Comparison of ENCODE assay signal across 8 cellular contexts in the genomic region with DNA sequence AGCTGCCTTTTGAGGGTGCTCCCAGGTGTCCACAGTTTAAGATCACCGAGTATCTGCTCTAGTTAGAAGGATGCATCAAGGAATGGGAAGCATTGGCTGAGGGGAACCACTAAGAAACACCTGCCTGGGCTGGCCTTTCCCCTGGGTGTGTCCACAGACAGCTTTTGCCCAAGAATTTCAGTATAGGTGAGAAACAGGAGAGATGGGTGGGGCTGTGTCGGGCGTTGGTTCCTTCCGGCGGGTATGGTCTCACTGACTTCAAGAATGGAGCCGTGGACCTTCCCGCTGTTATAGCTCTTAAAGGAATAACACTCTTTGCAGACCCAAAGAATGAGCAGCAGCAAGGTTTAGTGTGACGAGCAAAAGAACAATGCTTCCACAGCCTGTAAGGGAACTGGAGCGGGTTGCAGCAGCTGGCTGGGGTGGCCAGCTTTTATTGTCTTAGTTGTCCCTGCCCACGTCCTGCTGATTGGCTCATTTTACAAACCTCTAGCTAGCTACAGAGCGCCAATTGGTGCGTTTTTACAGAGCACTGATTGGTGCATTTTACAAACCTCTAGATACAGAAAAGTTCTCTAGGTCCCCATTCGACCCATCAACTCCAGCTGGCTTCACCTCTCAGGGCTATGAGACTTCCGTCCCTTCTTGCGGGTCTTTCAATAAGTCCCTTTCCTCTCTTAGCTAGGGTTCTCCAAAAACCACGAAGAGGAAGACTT. TPM values are rescaled to one million over a fixed set of nuclear protein-coding genes. Genes with fewer than 3 reads are reported as not detected.
A peak's percentile ranks its signal among the peaks of the same experiment; 100 is the strongest.
DNase-seq lines count a peak whose midpoint lies in the region; ATAC-seq and TF ChIP-seq lines count a peak whose summit lies in the region.

No MANE protein-coding gene starts in this region.

- H3K79me2 ChIP-seq in PC-3 (ENCODE audit: low read length) = peaks cover 39% of the 10 kb centered on the region

- H3K4me1 Mint-ChIP-seq in activated CD8-positive, alpha-beta memory T cell treated with anti-CD3 and anti-CD28 coated beads, Interleukin-2, amount 10 ng/mL, durations not matched to agents 7 days and 5 days = peaks cover 11% of the 10 kb centered on the region

- H3K36me3 ChIP-seq in PC-3 (ENCODE audit: low read depth, low read length) (peaks cover 30% of the 10 kb centered on the region), mesodermal cell (ENCODE audit: control insufficient read depth, insufficient read depth, low read length) (peaks cover 60% of the 10 kb centered on the region), aorta (ENCODE audit: control insufficient read depth in 1 of 2, insufficient read depth in 2 of 2, low read length in 1 of 2) (peaks cover 0 to 6% of the 10 kb centered on the region in 2 donors)

- peaks cover 15% of the 10 kb centered on the region for H3K27me3 Mint-ChIP-seq in activated CD8-positive, alpha-beta memory T cell treated with anti-CD3 and anti-CD28 coated beads, Interleukin-2, amount 10 ng/mL, durations not matched to agents 7 days and 5 days

- no peaks in the 10 kb centered on the region for H3K9me3 ChIP-seq in PC-3 (ENCODE audit: low read length)
- H3K9me3 ChIP-seq in mesodermal cell (ENCODE audit: control insufficient read depth, low read length) = no peaks in the 10 kb centered on the region
- no peaks in the 10 kb centered on the region for H3K9me3 ChIP-seq in aorta (ENCODE audit: control insufficient read depth, low read length)

- H3K4me1 ChIP-seq in PC-3 (ENCODE audit: insufficient read depth, low read length) (peaks cover 22% of the 10 kb centered on the region), mesodermal cell (ENCODE audit: control insufficient read depth, insufficient read depth, low read length, poor library complexity, severe bottlenecking) (peaks cover 16% of the 10 kb centered on the region), aorta (ENCODE audit: control insufficient read depth in 1 of 2, insufficient read depth in 2 of 2, low read length in 2 of 2) (no peaks in the 10 kb centered on the region)

- no peaks in the 10 kb centered on the region for H3F3A ChIP-seq in PC-3 (ENCODE audit: low read length, unreplicated experiment)

- intact Hi-C loops in PC-3 (cut with micrococcal nuclease) = no loop called here
- intact Hi-C loops in aorta (cut with DNase I) = loop anchor here in 1 of 2 donors (10.0 kb wide), 1 partner anchor 150 kb away; a partner anchor contains a TSS

- peak overlapping the region; percentile 76 for H2AFZ ChIP-seq in PC-3 (ENCODE audit: low read length)

- POLR2A ChIA-PET in PC-3 (lab: Charles Lee; ENCODE audit: unreplicated experiment) = interaction anchor here (0.6 to 1.3 kb wide), 6 partner anchors 14 to 311 kb away, joined by 3 to 17 read pairs (median 6); a partner anchor contains a TSS

- DNase-seq in activated CD8-positive, alpha-beta memory T cell treated with anti-CD3 and anti-CD28 coated beads, Interleukin-2, amount 10 ng/mL, durations not matched to agents 7 days and 5 days = peak; percentile 54
- DNase-seq in activated CD8-positive, alpha-beta memory T cell treated with anti-CD3 and anti-CD28 coated beads for 24 hours = no peak
- DNase-seq in PC-3 (peak; percentile 53), coronary artery (ENCODE audit: low spot score) (no peak), aorta (peak in 1 of 2 donors; percentile 53), NCI-H446 (lab: John Stamatoyannopoulos, UW) (no peak)

- H3K4me3 ChIP-seq in PC-3 (ENCODE audit: low read length) (peak overlapping the region; percentile 78), coronary artery (peak overlapping the region; percentile 88), mesodermal cell (ENCODE audit: extremely low read depth, insufficient read depth, low read length, poor library complexity, severe bottlenecking) (peak overlapping the region; percentile 90), aorta (ENCODE audit: low read length in 2 of 2) (no peak overlapping the region)

- H3K36me3 Mint-ChIP-seq in activated CD8-positive, alpha-beta memory T cell treated with anti-CD3 and anti-CD28 coated beads, Interleukin-2, amount 10 ng/mL, durations not matched to agents 7 days and 5 days = peaks cover 33% of the 10 kb centered on the region

- H3K27ac Mint-ChIP-seq in activated CD8-positive, alpha-beta memory T cell treated with anti-CD3 and anti-CD28 coated beads, Interleukin-2, amount 10 ng/mL, durations not matched to agents 7 days and 5 days = peak overlapping the region; percentile 78

- peak overlapping the region; percentile 92 for H3K4me2 ChIP-seq in PC-3 (ENCODE audit: low read length)

- H3K9me2 ChIP-seq in PC-3 (replicated peaks; ENCODE audit: low read length) = no peaks in the 10 kb centered on the region

- peak overlapping the region; percentile 92 for H3K9ac ChIP-seq in PC-3 (ENCODE audit: low read length)

- BruUV-seq in PC-3 (replicated peaks; lab: Mats Ljungman, UMichigan) = no TSS peak

- H3K27ac ChIP-seq in PC-3 (ENCODE audit: low read length) = peak overlapping the region; percentile 86
- peak overlapping the region; percentile 99 for H3K27ac ChIP-seq in coronary artery
- H3K27ac ChIP-seq in mesodermal cell (ENCODE audit: low read depth, low read length, severe bottlenecking) = peak overlapping the region; percentile 90
- H3K27ac ChIP-seq in aorta (ENCODE audit: low read depth in 1 of 2, low read length in 2 of 2) = peak overlapping the region; percentile 23 to 70

- WGBS in mesodermal cell (ENCODE audit: insufficient coverage in 2 of 2), 2 experiments = 75 to 84% methylated on average over 14 to 15 of the region's 16 CpGs
- WGBS in aorta, 2 donors = 68 to 72% methylated on average over 16 of the region's 16 CpGs

- H3K9me3 Mint-ChIP-seq in activated CD8-positive, alpha-beta memory T cell treated with anti-CD3 and anti-CD28 coated beads, Interleukin-2, amount 10 ng/mL, durations not matched to agents 7 days and 5 days (ENCODE audit: low read depth) = no peaks in the 10 kb centered on the region

- CTCF ChIA-PET in activated CD8-positive, alpha-beta memory T cell treated with anti-CD3 and anti-CD28 coated beads, Interleukin-2, amount 10 ng/mL, durations not matched to agents 7 days and 5 days (lab: Charles Lee) = interaction anchor here (1.0 to 10.5 kb wide), 9 partner anchors 9 to 516 kb away, joined by 3 to 173 read pairs (median 5); a partner anchor contains a TSS
- CTCF ChIA-PET in PC-3 (lab: Charles Lee) = interaction anchor here (0.6 to 1.7 kb wide), 5 partner anchors 17 to 294 kb away, joined by 3 to 14 read pairs (median 5); no protein-coding TSS in a partner anchor

- no peaks in the 10 kb centered on the region for H4K20me1 ChIP-seq in PC-3 (ENCODE audit: low read length)

- ATAC-seq in activated CD8-positive, alpha-beta memory T cell treated with anti-CD3 and anti-CD28 coated beads, Interleukin-2, amount 10 ng/mL, durations not matched to agents 7 days and 5 days = no peak
- ATAC-seq in PC-3 (no peak), aorta (ENCODE audit: low FRiP score) (no peak), GM21786 (IDR thresholded peaks at IDR 0.05; ENCODE audit: unreplicated experiment) (no peak)

- TF ChIP-seq CTCF in PC-3 (conservative IDR thresholded peaks at IDR 0.05; ENCODE audit: low read depth, low read length) (no peak), coronary artery (IDR thresholded peaks at IDR 0.05) (no peak)

- H3K27me3 ChIP-seq in PC-3 (ENCODE audit: low read length) (no peaks in the 10 kb centered on the region), aorta (ENCODE audit: control insufficient read depth in 1 of 2, insufficient read depth in 2 of 2, low read length in 1 of 2) (no peaks in the 10 kb centered on the region)

- peak overlapping the region; percentile 92 for H3K4me3 Mint-ChIP-seq in activated CD8-positive, alpha-beta memory T cell treated with anti-CD3 and anti-CD28 coated beads, Interleukin-2, amount 10 ng/mL, durations not matched to agents 7 days and 5 days

RNA-seq across cellular contexts. Expression of a gene that starts 2.4 kb away (rescaled TPM):
- 10 to 100 TPM; 33.8 to 35.4 TPM for total RNA-seq in activated CD8-positive, alpha-beta memory T cell treated with anti-CD3 and anti-CD28 coated beads, Interleukin-2, amount 10 ng/mL, durations not matched to agents 7 days and 5 days
- total RNA-seq in PC-3 (2014; rRNA removed) (79.4 and 84.4 TPM in 2 replicates), aorta (10 to 100 TPM; 50.4 to 61.1 TPM)
- 174 TPM for polyA plus RNA-seq in mesodermal cell (2013, experiment 1 of 2)
- 172 TPM for polyA plus RNA-seq in mesodermal cell (2013, experiment 2 of 2)
- polyA plus RNA-seq in aorta = 10 to 100 TPM; 11.8 to 13.7 TPM

RNA-seq across cellular contexts. Expression of a gene that starts 13.7 kb away (rescaled TPM):
- total RNA-seq in activated CD8-positive, alpha-beta memory T cell treated with anti-CD3 and anti-CD28 coated beads, Interleukin-2, amount 10 ng/mL, durations not matched to agents 7 days and 5 days = 100 to 1,000 TPM; 174 to 184 TPM
- 246 and 305 TPM in 2 replicates for total RNA-seq in PC-3 (2014; rRNA removed)
- 708 TPM for polyA plus RNA-seq in mesodermal cell (2013, experiment 1 of 2)
- 593 TPM for polyA plus RNA-seq in mesodermal cell (2013, experiment 2 of 2)
- total RNA-seq in aorta = 100 to 1,000 TPM in 1 of 2 donors, 10 to 100 TPM in 1; 89.7 to 167 TPM
- polyA plus RNA-seq in aorta = 10 to 100 TPM; 38.2 to 71.4 TPM

RNA-seq across cellular contexts. Expression of a gene that starts 21.7 kb away (rescaled TPM):
- 100 to 1,000 TPM; 141 to 150 TPM for total RNA-seq in activated CD8-positive, alpha-beta memory T cell treated with anti-CD3 and anti-CD28 coated beads, Interleukin-2, amount 10 ng/mL, durations not matched to agents 7 days and 5 days
- total RNA-seq in PC-3 (2014; rRNA removed) = 132 and 137 TPM in 2 replicates
- 34.0 TPM for polyA plus RNA-seq in mesodermal cell (2013, experiment 1 of 2)
- polyA plus RNA-seq in mesodermal cell (2013, experiment 2 of 2) = 29.7 TPM
- 1 to 10 TPM; 5.5 to 6.9 TPM for total RNA-seq in aorta
- 1 to 10 TPM; 3.5 to 4.9 TPM for polyA plus RNA-seq in aorta

RNA-seq across cellular contexts. Expression of a gene that starts 22.0 kb away (rescaled TPM):
- 100 to 1,000 TPM; 138 to 157 TPM for total RNA-seq in activated CD8-positive, alpha-beta memory T cell treated with anti-CD3 and anti-CD28 coated beads, Interleukin-2, amount 10 ng/mL, durations not matched to agents 7 days and 5 days
- 79.2 and 110 TPM in 2 replicates for total RNA-seq in PC-3 (2014; rRNA removed)
- 270 TPM for polyA plus RNA-seq in mesodermal cell (2013, experiment 1 of 2)
- polyA plus RNA-seq in mesodermal cell (2013, experiment 2 of 2) = 257 TPM
- 10 to 100 TPM; 73.2 to 84.1 TPM for total RNA-seq in aorta
- polyA plus RNA-seq in aorta = 100 to 1,000 TPM; 189 to 213 TPM

Comparison
In these comparisons a context has a peak if more than half of its experiments do, and no peak if none do; other contexts are left out.
1. DNase-seq: peak in activated CD8-positive, alpha-beta memory T cell treated with anti-CD3 and anti-CD28 coated beads, Interleukin-2, amount 10 ng/mL, durations not matched to agents 7 days and 5 days (single experiment) and PC-3 (single experiment); none in activated CD8-positive, alpha-beta memory T cell treated with anti-CD3 and anti-CD28 coated beads for 24 hours (single experiment), coronary artery (single experiment) and NCI-H446 (0 of 2).
2. H3K27ac ChIP-seq: peak in every context shown above with its lines; median percentile 99 in coronary artery; 90 in mesodermal cell; 86 in PC-3; 46 in aorta.
3. H3K4me3 ChIP-seq: peak in PC-3 (single experiment), coronary artery (single experiment) and mesodermal cell (single experiment); none in aorta (0 of 2).
4. RNA of a gene that starts 21.7 kb away (total RNA-seq): 141 to 150 TPM in activated CD8-positive, alpha-beta memory T cell treated with anti-CD3 and anti-CD28 coated beads, Interleukin-2, amount 10 ng/mL, durations not matched to agents 7 days and 5 days and 132 to 137 TPM in PC-3; 5.5 to 6.9 TPM in aorta; every median in the first group is over 10 times any median in the second.